In genomic region chr13:99601535-99601934, GRCh38 we compare ENCODE assay signal across 18 cellular contexts. TPM values are rescaled to one million over a fixed set of nuclear protein-coding genes. Genes with fewer than 3 reads are reported as not detected.
DNase-seq lines count a peak whose midpoint lies in the region; ATAC-seq and TF ChIP-seq lines count a peak whose summit lies in the region.
"Had no signal": no experiment of that assay in that cellular context is flagged by ENCODE, and none has a peak within 500 bp of the region (broad histone marks: within the 10 kb centered on the region; RNA-seq: fewer than 3 reads in every experiment).

No MANE protein-coding gene starts in this region.

- BruUV-seq in OCI-LY7 (replicated peaks; lab: Mats Ljungman, UMichigan): no TSS peak
- no TSS peak for BruUV-seq in PC-3 (replicated peaks; lab: Mats Ljungman, UMichigan)

- no peaks in the 10 kb centered on the region for H3F3A ChIP-seq in PC-3 (ENCODE audit: low read length, unreplicated experiment)

- H3K4me1 Mint-ChIP-seq in activated CD4-positive, alpha-beta T cell treated with anti-CD3 and anti-CD28 coated beads, Interleukin-2, amount 10 ng/mL, durations not matched to agents 24 days and 14 days: peaks cover 19% of the 10 kb centered on the region
- H3K4me1 Mint-ChIP-seq in immature natural killer cell: peaks cover 41 to 49% of the 10 kb centered on the region in 2 donors

- no peak overlapping the region for H3K27ac ChIP-seq in OCI-LY7 (ENCODE audit: low read depth, low read length, poor library complexity, severe bottlenecking)
- no peak overlapping the region for H3K27ac ChIP-seq in PC-3 (ENCODE audit: low read length)
- H3K27ac ChIP-seq: gastrocnemius medialis, tibial artery had no signal

- H3K4me3 ChIP-seq in OCI-LY7 (ENCODE audit: low read depth, low read length, poor library complexity, severe bottlenecking) (no peak overlapping the region), PC-3 (ENCODE audit: low read length) (no peak overlapping the region)
- H3K4me3 ChIP-seq: gastrocnemius medialis, tibial artery had no signal

- H2AFZ ChIP-seq in OCI-LY7 (ENCODE audit: low read length): peak overlapping the region; percentile 31; the same call in 1 of the 2 replicates
- no peak overlapping the region for H2AFZ ChIP-seq in PC-3 (ENCODE audit: low read length)

- POLR2A ChIA-PET in OCI-LY7 (lab: Charles Lee) (interaction anchor here (0.8 kb wide), 1 partner anchor 925 kb away, joined by 5 read pairs; no protein-coding TSS in a partner anchor), PC-3 (lab: Charles Lee; ENCODE audit: unreplicated experiment) (no interaction called here)

- H3K9ac ChIP-seq in PC-3 (ENCODE audit: low read length): no peak overlapping the region

- H3K27ac Mint-ChIP-seq in activated CD4-positive, alpha-beta T cell treated with anti-CD3 and anti-CD28 coated beads, Interleukin-2, amount 10 ng/mL, durations not matched to agents 24 days and 14 days: no peak overlapping the region
- H3K27ac Mint-ChIP-seq in immature natural killer cell: peak overlapping the region; percentile 3 to 80 (median 48)
- H3K27ac Mint-ChIP-seq: CD14-positive monocyte, H9 had no signal

- H3K9me3 ChIP-seq in OCI-LY7 (ENCODE audit: low read length): no peaks in the 10 kb centered on the region
- no peaks in the 10 kb centered on the region for H3K9me3 ChIP-seq in PC-3 (ENCODE audit: low read length)
- H3K9me3 ChIP-seq: gastrocnemius medialis, tibial artery had no signal

- in situ Hi-C loops in G401 (cut with HindIII; ENCODE audit: low sequenced_read_pairs): no loop called here

- no peaks in the 10 kb centered on the region for H4K20me1 ChIP-seq in OCI-LY7 (ENCODE audit: insufficient read depth, low read length)
- H4K20me1 ChIP-seq in PC-3 (ENCODE audit: low read length): no peaks in the 10 kb centered on the region

- no peak for DNase-seq in activated CD4-positive, alpha-beta T cell treated with anti-CD3 and anti-CD28 coated beads, Interleukin-2, amount 10 ng/mL, durations not matched to agents 24 days and 14 days
- DNase-seq in activated CD4-positive, alpha-beta T cell treated with anti-CD3 and anti-CD28 coated beads, Interleukin-2, amount 50 U/mL, for 1 hour: no peak
- peak; percentile 46 for DNase-seq in GDM1 (lab: John Stamatoyannopoulos, UW)
- no peak for DNase-seq in OCI-LY7 (ENCODE audit: low spot score)
- peak; percentile 35 to 41 (median 39) for DNase-seq in immature natural killer cell
- DNase-seq in cerebellum (ENCODE audit: low spot score): no peak
- DNase-seq in G401 (ENCODE audit: low spot score): no peak
- no peak for DNase-seq in PC-3
- DNase-seq: activated CD4-positive, CD25-positive, alpha-beta regulatory T cell; erythroblast; gastrocnemius medialis; H9; IMR-90; NCI-H2107; NCI-H510A treated with DMSO at 0.1 percent for 48 hours; SHP77; tibial artery had no signal

- peaks cover 13% of the 10 kb centered on the region for H3K4me1 ChIP-seq in OCI-LY7 (ENCODE audit: insufficient read depth, low read length, poor library complexity, severe bottlenecking)
- no peaks in the 10 kb centered on the region for H3K4me1 ChIP-seq in PC-3 (ENCODE audit: insufficient read depth, low read length)

- H3K36me3 ChIP-seq in OCI-LY7 (ENCODE audit: insufficient read depth, low read length) (no peaks in the 10 kb centered on the region), PC-3 (ENCODE audit: low read depth, low read length) (no peaks in the 10 kb centered on the region)
- H3K36me3 ChIP-seq: gastrocnemius medialis, tibial artery had no signal

- H3K27me3 ChIP-seq in PC-3 (ENCODE audit: low read length): no peaks in the 10 kb centered on the region
- H3K27me3 ChIP-seq: gastrocnemius medialis, tibial artery had no signal

- no peaks in the 10 kb centered on the region for H3K9me3 Mint-ChIP-seq in activated CD4-positive, alpha-beta T cell treated with anti-CD3 and anti-CD28 coated beads, Interleukin-2, amount 10 ng/mL, durations not matched to agents 24 days and 14 days
- no peaks in the 10 kb centered on the region for H3K9me3 Mint-ChIP-seq in immature natural killer cell
- H3K9me3 Mint-ChIP-seq: H9 had no signal

- no peaks in the 10 kb centered on the region for H3K36me3 Mint-ChIP-seq in activated CD4-positive, alpha-beta T cell treated with anti-CD3 and anti-CD28 coated beads, Interleukin-2, amount 10 ng/mL, durations not matched to agents 24 days and 14 days (ENCODE audit: low read depth)
- no peaks in the 10 kb centered on the region for H3K36me3 Mint-ChIP-seq in immature natural killer cell
- H3K36me3 Mint-ChIP-seq: CD14-positive monocyte had no signal

- CTCF ChIA-PET in OCI-LY7 (lab: Charles Lee; ENCODE audit: unreplicated experiment) (no interaction called here), PC-3 (lab: Charles Lee) (no interaction called here)

- peak overlapping the region; percentile 1 for H3K4me3 Mint-ChIP-seq in activated CD4-positive, alpha-beta T cell treated with anti-CD3 and anti-CD28 coated beads, Interleukin-2, amount 10 ng/mL, durations not matched to agents 24 days and 14 days
- H3K4me3 Mint-ChIP-seq in immature natural killer cell: peak overlapping the region; percentile 50 to 77 (median 73)

- intact Hi-C loops in activated CD4-positive, alpha-beta T cell treated with anti-CD3 and anti-CD28 coated beads, Interleukin-2, amount 10 ng/mL, durations not matched to agents 24 days and 14 days (cut with micrococcal nuclease): loop anchor here (10.0 kb wide), 1 partner anchor 1073 kb away; the partner anchor contains the start of gene TMTC4
- intact Hi-C loops in OCI-LY7 (cut with micrococcal nuclease; ENCODE audit: unreplicated experiment): loop anchor here (10.0 kb wide), 1 partner anchor 1073 kb away; the partner anchor contains the start of gene TMTC4
- intact Hi-C loops in PC-3 (cut with micrococcal nuclease): no loop called here

- H3K79me2 ChIP-seq in OCI-LY7 (ENCODE audit: insufficient read depth, low read depth, low read length): no peaks in the 10 kb centered on the region
- H3K79me2 ChIP-seq in PC-3 (ENCODE audit: low read length): no peaks in the 10 kb centered on the region

- H3K4me2 ChIP-seq in OCI-LY7 (ENCODE audit: low read length) (no peak overlapping the region), PC-3 (ENCODE audit: low read length) (no peak overlapping the region)

- no peaks in the 10 kb centered on the region for H3K27me3 Mint-ChIP-seq in activated CD4-positive, alpha-beta T cell treated with anti-CD3 and anti-CD28 coated beads, Interleukin-2, amount 10 ng/mL, durations not matched to agents 24 days and 14 days
- peaks cover 3 to 7% (median 6%) of the 10 kb centered on the region in 3 donors for H3K27me3 Mint-ChIP-seq in immature natural killer cell (ENCODE audit: low read depth in 3 of 3)

- no peak for TF ChIP-seq CTCF in OCI-LY7 (conservative IDR thresholded peaks at IDR 0.05; ENCODE audit: low read length)
- TF ChIP-seq CTCF in PC-3 (conservative IDR thresholded peaks at IDR 0.05; ENCODE audit: low read depth, low read length): no peak

- H3K9me2 ChIP-seq in OCI-LY7 (ENCODE audit: insufficient read depth, low read length) (no peaks in the 10 kb centered on the region), PC-3 (replicated peaks; ENCODE audit: low read length) (no peaks in the 10 kb centered on the region)

- no peak for ATAC-seq in PC-3
- ATAC-seq: gastrocnemius medialis had no signal

RNA-seq across cellular contexts. Expression of gene CLYBL, which starts 5.0 kb away (rescaled TPM):
- total RNA-seq in activated CD4-positive, alpha-beta T cell treated with anti-CD3 and anti-CD28 coated beads, Interleukin-2, amount 10 ng/mL, durations not matched to agents 24 days and 14 days: 2.6 and 3.5 TPM in 2 replicates
- total RNA-seq in OCI-LY7 (2014; rRNA removed; shearing (Covaris generic)): 2.8 and 4.1 TPM in 2 replicates
- total RNA-seq in OCI-LY7 (2022): 6.5 and 7.2 TPM in 2 replicates
- 10 to 100 TPM in 1 of 3 donors, 1 to 10 TPM in 2; 4.5 to 13.7 (median 7.6) TPM for polyA plus RNA-seq in immature natural killer cell
- total RNA-seq in cerebellum: 6.3 TPM
- total RNA-seq in G401 (2014; rRNA removed; shearing (Covaris generic)): 13.4 and 14.1 TPM in 2 replicates
- total RNA-seq in PC-3 (2014; rRNA removed): 3.4 TPM in 1 of 2 replicates, not detected in the other

Comparison
In these comparisons a context has a peak if more than half of its experiments do, and no peak if none do; other contexts are left out.
1. DNase-seq: peak in GDM1 (single experiment) and immature natural killer cell (3 of 3); none in activated CD4-positive, alpha-beta T cell treated with anti-CD3 and anti-CD28 coated beads, Interleukin-2, amount 10 ng/mL, durations not matched to agents 24 days and 14 days (single experiment), activated CD4-positive, alpha-beta T cell treated with anti-CD3 and anti-CD28 coated beads, Interleukin-2, amount 50 U/mL, for 1 hour (single experiment), OCI-LY7 (single experiment), cerebellum (single experiment), G401 (single experiment) and PC-3 (single experiment).